8 cellular contexts compared by ENCODE assay signal in the genomic region with DNA sequence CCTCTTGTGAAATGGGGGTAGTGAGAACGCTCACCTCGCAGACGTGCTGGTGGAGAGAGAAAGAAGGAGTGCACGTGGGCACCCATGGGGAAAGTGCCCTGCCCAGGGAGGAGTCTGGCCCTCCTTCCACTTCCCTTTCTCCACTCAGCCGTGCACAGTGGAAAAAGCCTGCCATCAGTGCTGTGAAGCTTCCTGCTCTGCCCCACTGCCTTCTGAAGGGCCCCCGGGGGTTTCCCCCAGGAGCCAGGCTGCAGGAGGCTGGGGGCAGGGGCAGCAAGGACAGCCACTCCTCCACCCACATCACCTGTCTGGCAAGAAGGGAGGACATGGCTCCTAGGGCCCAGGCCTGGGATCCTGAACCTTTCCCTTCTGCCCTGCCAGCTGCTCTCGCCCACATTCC. TPM values are rescaled to one million over a fixed set of nuclear protein-coding genes. Genes with fewer than 3 reads are reported as not detected.
DNase-seq lines count a peak whose midpoint lies in the region; ATAC-seq and TF ChIP-seq lines count a peak whose summit lies in the region.

No MANE protein-coding gene starts in this region.

- H3K79me2 ChIP-seq in hepatocyte = peaks cover 8% of the 10 kb centered on the region

- H3K9me3 ChIP-seq in mucosa of stomach (ENCODE audit: control insufficient read depth, low read length) (no peaks in the 10 kb centered on the region), hepatocyte (ENCODE audit: low read depth) (no peaks in the 10 kb centered on the region)

- H3K27ac ChIP-seq in hepatocyte = no peak overlapping the region

- H4K20me1 ChIP-seq in hepatocyte (ENCODE audit: insufficient read depth, poor library complexity, severe bottlenecking) = no peaks in the 10 kb centered on the region

- TF ChIP-seq CTCF in hepatocyte (IDR thresholded peaks at IDR 0.05; ENCODE audit: poor library complexity) = no peak

- H3K9me2 ChIP-seq in hepatocyte (replicated peaks; ENCODE audit: insufficient read depth) = no peaks in the 10 kb centered on the region

- WGBS in hepatocyte (ENCODE audit: low lambda C conversion rate, missing lambda C conversion rate) = 83% methylated on average over 7 of the region's 7 CpGs

- H3K4me1 ChIP-seq in mucosa of stomach (ENCODE audit: control insufficient read depth, insufficient read depth, low read length) = peaks cover 43% of the 10 kb centered on the region
- H3K4me1 ChIP-seq in hepatocyte (ENCODE audit: insufficient read depth) = no peaks in the 10 kb centered on the region

- no peak overlapping the region for H2AFZ ChIP-seq in hepatocyte

- no peak overlapping the region for H3K4me2 ChIP-seq in hepatocyte

- no peak overlapping the region for H3K4me3 ChIP-seq in mucosa of stomach (ENCODE audit: low read length)
- no peak overlapping the region for H3K4me3 ChIP-seq in hepatocyte

- ATAC-seq in GM18502 (IDR thresholded peaks at IDR 0.05; ENCODE audit: poor library complexity, unreplicated experiment) = peak; percentile 89
- peak; percentile 71 for ATAC-seq in HG02763 (IDR thresholded peaks at IDR 0.05; ENCODE audit: unreplicated experiment)
- ATAC-seq in GM18867 (IDR thresholded peaks at IDR 0.05; ENCODE audit: unreplicated experiment) = no peak

- no peaks in the 10 kb centered on the region for H3K27me3 ChIP-seq in mucosa of stomach (ENCODE audit: control insufficient read depth, insufficient read depth, low read length)
- no peaks in the 10 kb centered on the region for H3K27me3 ChIP-seq in hepatocyte

- H3K9ac ChIP-seq in mucosa of stomach (ENCODE audit: low read length) = peak overlapping the region; percentile 36

- H3K36me3 ChIP-seq in mucosa of stomach (ENCODE audit: control insufficient read depth, insufficient read depth, low read length) (no peaks in the 10 kb centered on the region), hepatocyte (replicated peaks; ENCODE audit: insufficient read depth, low read depth) (no peaks in the 10 kb centered on the region)

- DNase-seq in SKM-1 (lab: John Stamatoyannopoulos, UW; ENCODE audit: unreplicated experiment) (peak; percentile 42), iPS-NIHi11 (ENCODE audit: low spot score) (no peak), hepatocyte (ENCODE audit: low spot score) (no peak), GOT3 (lab: John Stamatoyannopoulos, UW) (no peak)

RNA-seq across cellular contexts. Expression of a gene that starts 7.6 kb away (rescaled TPM):
- total RNA-seq in hepatocyte = 11.2 and 15.4 TPM in 2 replicates
- 41.8 and 51.7 TPM in 2 replicates for polyA plus RNA-seq in hepatocyte
